Comparison of ENCODE assay signal across 14 cellular contexts in genomic region chr4:101256222-101256621, GRCh38.
A peak's percentile ranks its signal among the peaks of the same experiment; 100 is the strongest.
DNase-seq lines count a peak whose midpoint lies in the region; ATAC-seq and TF ChIP-seq lines count a peak whose summit lies in the region.
"Had no signal": no experiment of that assay in that cellular context is flagged by ENCODE, and none has a peak within 500 bp of the region (broad histone marks: within the 10 kb centered on the region; RNA-seq: fewer than 3 reads in every experiment).

No MANE protein-coding gene starts in this region.

- peak overlapping the region; percentile 84 for H3K27ac ChIP-seq in VCaP
- H3K27ac ChIP-seq: hepatocyte, Peyer's patch had no signal

- no peaks in the 10 kb centered on the region for H3K27me3 Mint-ChIP-seq in progenitor cell of endocrine pancreas
- H3K27me3 Mint-ChIP-seq: B cell had no signal

- no peak overlapping the region for H3K4me3 Mint-ChIP-seq in progenitor cell of endocrine pancreas (ENCODE audit: low read depth)
- H3K4me3 Mint-ChIP-seq: activated T-helper 1 cell treated with anti-CD3 and anti-CD28 coated beads, Interleukin-12 subunit alpha, Interleukin-12 subunit beta, Interleukin-2, Interleukin-4 antibody, amounts not matched to agents 30 ng/mL and 10 ng/mL and 1 ng/mL, durations not matched to agents 14 hours and 24 hours and 36 hours; B cell had no signal

- TF ChIP-seq CTCF in LNCaP clone FGC (IDR thresholded peaks at IDR 0.05; ENCODE audit: control insufficient read depth, extremely low read depth, insufficient read depth), result no peak
- TF ChIP-seq CTCF in VCaP (conservative IDR thresholded peaks at IDR 0.05), result no peak
- no peak for TF ChIP-seq CTCF in progenitor cell of endocrine pancreas (IDR thresholded peaks at IDR 0.05; ENCODE audit: unreplicated experiment)

- H3K27ac Mint-ChIP-seq in progenitor cell of endocrine pancreas, result peak overlapping the region; percentile 18
- H3K27ac Mint-ChIP-seq: activated T-helper 1 cell treated with anti-CD3 and anti-CD28 coated beads, Interleukin-12 subunit alpha, Interleukin-12 subunit beta, Interleukin-2, Interleukin-4 antibody, amounts not matched to agents 30 ng/mL and 10 ng/mL and 1 ng/mL, durations not matched to agents 14 hours and 24 hours and 36 hours had no signal

- no peaks in the 10 kb centered on the region for H3K36me3 Mint-ChIP-seq in progenitor cell of endocrine pancreas (ENCODE audit: insufficient read depth)

- DNase-seq in LNCaP clone FGC (ENCODE audit: low read depth) (peak; percentile 100), NCI-H2081 (lab: John Stamatoyannopoulos, UW) (peak; percentile 82 to 97), progenitor cell of endocrine pancreas (ENCODE audit: low spot score, unreplicated experiment) (no peak), epidermal melanocyte (ENCODE audit: insufficient read length, low spot score) (no peak)
- no peak for DNase-seq in activated CD4-positive, CD25-positive, alpha-beta regulatory T cell (lab: John Stamatoyannopoulos, UW)
- DNase-seq: NCI-H2227 treated with DMSO at 0.1 percent for 48 hours; nucleus accumbens; Peyer's patch; stimulated activated CD4-positive, alpha-beta T cell treated with anti-CD3 and anti-CD28 coated beads, Interleukin-4, amount 100 ng/mL, for 1 hour had no signal

- H3K9me3 Mint-ChIP-seq in progenitor cell of endocrine pancreas (ENCODE audit: low read depth), result no peaks in the 10 kb centered on the region
- H3K9me3 Mint-ChIP-seq: activated T-helper 1 cell treated with anti-CD3 and anti-CD28 coated beads, Interleukin-12 subunit alpha, Interleukin-12 subunit beta, Interleukin-2, Interleukin-4 antibody, amounts not matched to agents 30 ng/mL and 10 ng/mL and 1 ng/mL, durations not matched to agents 14 hours and 24 hours and 36 hours had no signal

- no peak overlapping the region for H3K4me3 ChIP-seq in LNCaP clone FGC (ENCODE audit: low read depth, low read length)
- H3K4me3 ChIP-seq: hepatocyte, Peyer's patch had no signal

- peaks cover 48% of the 10 kb centered on the region for H3K4me1 Mint-ChIP-seq in progenitor cell of endocrine pancreas (ENCODE audit: low read depth)

- ATAC-seq in HG03571 (IDR thresholded peaks at IDR 0.05; ENCODE audit: unreplicated experiment), result no peak

Comparison
In these comparisons a context has a peak if more than half of its experiments do, and no peak if none do; other contexts are left out.
1. DNase-seq: peak in LNCaP clone FGC (single experiment) and NCI-H2081 (2 of 2); none in progenitor cell of endocrine pancreas (single experiment), activated CD4-positive, CD25-positive, alpha-beta regulatory T cell (0 of 4) and epidermal melanocyte (single experiment).